ENCODE assay signal across 24 cellular contexts in the genomic region with DNA sequence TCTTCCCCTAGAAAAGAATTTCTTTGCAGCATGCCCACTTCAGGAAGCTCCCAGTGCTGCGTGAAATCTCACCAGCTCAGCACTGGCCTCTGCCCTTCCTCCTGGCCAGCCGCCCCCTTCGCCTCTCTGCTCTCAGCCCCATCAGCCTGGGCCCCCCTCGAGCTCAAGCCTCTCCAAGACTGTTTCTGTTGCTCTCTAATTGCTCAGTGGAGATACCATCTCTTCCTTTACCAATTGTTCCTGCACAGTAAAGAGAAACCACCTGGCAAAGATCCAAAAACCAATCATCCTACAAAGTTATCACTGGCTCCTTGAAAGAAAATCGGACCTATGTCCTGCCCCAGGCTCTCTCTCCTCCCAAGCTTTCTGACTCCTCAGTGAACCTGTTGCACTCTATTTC. TPM values are rescaled to one million over a fixed set of nuclear protein-coding genes. Genes with fewer than 3 reads are reported as not detected.
DNase-seq lines count a peak whose midpoint lies in the region; ATAC-seq, FAIRE-seq and TF ChIP-seq lines count a peak whose summit lies in the region.
"Had no signal": no experiment of that assay in that cellular context is flagged by ENCODE, and none has a peak within 500 bp of the region (broad histone marks: within the 10 kb centered on the region; RNA-seq: fewer than 3 reads in every experiment).

No MANE protein-coding gene starts in this region.

- H4K20me1 ChIP-seq in Loucy (ENCODE audit: insufficient read depth, low read length, poor library complexity, severe bottlenecking) (no peaks in the 10 kb centered on the region), GM23338 (replicated peaks; ENCODE audit: insufficient read depth) (no peaks in the 10 kb centered on the region)

- no peak for FAIRE-seq in kidney (lab: Jason Lieb, UNC)
- FAIRE-seq: frontal cortex, GM12892 had no signal

- H3K36me3 Mint-ChIP-seq in GM23338 (ENCODE audit: low read depth), result no peaks in the 10 kb centered on the region
- H3K36me3 Mint-ChIP-seq: activated naive CD4-positive, alpha-beta T cell treated with anti-CD3 and anti-CD28 coated beads, Interleukin-2, amount 10 ng/mL, durations not matched to agents 7 days and 5 days; CD4-positive, CD25-positive, alpha-beta regulatory T cell had no signal

- H3K79me2 ChIP-seq in Loucy (ENCODE audit: insufficient read depth, low read length), result no peaks in the 10 kb centered on the region
- H3K79me2 ChIP-seq in GM23338 (replicated peaks; ENCODE audit: insufficient read depth), result no peaks in the 10 kb centered on the region

- H3F3A ChIP-seq in Loucy (ENCODE audit: low read depth) (no peaks in the 10 kb centered on the region), GM23338 (replicated peaks; ENCODE audit: low read depth) (peaks cover 7% of the 10 kb centered on the region; the same call in 1 of the 2 replicates)

- ATAC-seq in SK-N-SH treated with all-trans-retinoic acid at 6 μM for 48 hours, result no peak
- ATAC-seq in GM23338, result no peak
- ATAC-seq in HG03439 (IDR thresholded peaks at IDR 0.05; ENCODE audit: unreplicated experiment), result no peak
- ATAC-seq: activated CD4-positive, CD25-positive, alpha-beta regulatory T cell treated with anti-CD3 and anti-CD28 coated beads, Interleukin-2, amount 50 U/mL, for 24 hours; activated CD8-positive, alpha-beta T cell treated with anti-CD3 and anti-CD28 coated beads for 36 hours had no signal

- H2AFZ ChIP-seq in Loucy (ENCODE audit: low read length) (no peak overlapping the region), GM23338 (no peak overlapping the region)

- peaks cover 10% of the 10 kb centered on the region for H3K4me1 Mint-ChIP-seq in GM23338

- no peak overlapping the region for H3K4me3 Mint-ChIP-seq in GM23338
- H3K4me3 Mint-ChIP-seq: activated CD8-positive, alpha-beta T cell treated with anti-CD3 and anti-CD28 coated beads for 36 hours; activated naive CD4-positive, alpha-beta T cell treated with anti-CD3 and anti-CD28 coated beads, Interleukin-2, amount 10 ng/mL, durations not matched to agents 7 days and 5 days; CD4-positive, CD25-positive, alpha-beta regulatory T cell had no signal

- H3K27me3 Mint-ChIP-seq in GM23338 (ENCODE audit: insufficient read depth, low read depth, poor library complexity), result peaks cover 10% of the 10 kb centered on the region

- H3K36me3 ChIP-seq in Loucy (ENCODE audit: insufficient read depth, low read length), result no peaks in the 10 kb centered on the region
- no peaks in the 10 kb centered on the region for H3K36me3 ChIP-seq in kidney (ENCODE audit: control insufficient read depth in 1 of 2, insufficient read depth in 2 of 2, low read length in 2 of 2)
- H3K36me3 ChIP-seq in GM23338 (ENCODE audit: insufficient read depth), result no peaks in the 10 kb centered on the region
- H3K36me3 ChIP-seq: Peyer's patch, right lobe of liver had no signal

- intact Hi-C loops in kidney (cut with DNase I), result no loop called here

- no peak overlapping the region for H3K27ac Mint-ChIP-seq in GM23338
- H3K27ac Mint-ChIP-seq: activated CD8-positive, alpha-beta T cell treated with anti-CD3 and anti-CD28 coated beads for 36 hours; activated naive CD4-positive, alpha-beta T cell treated with anti-CD3 and anti-CD28 coated beads, Interleukin-2, amount 10 ng/mL, durations not matched to agents 7 days and 5 days; CD4-positive, CD25-positive, alpha-beta regulatory T cell had no signal

- H3K4me2 ChIP-seq in Loucy (ENCODE audit: low read depth, low read length, poor library complexity, severe bottlenecking), result peak overlapping the region; percentile 47
- no peak overlapping the region for H3K4me2 ChIP-seq in GM23338

- peak overlapping the region; percentile 20 for H3K4me3 ChIP-seq in Loucy (ENCODE audit: low read length, poor library complexity, severe bottlenecking)
- H3K4me3 ChIP-seq in kidney (ENCODE audit: low read length in 2 of 2), result no peak overlapping the region
- H3K4me3 ChIP-seq in GM23338, result no peak overlapping the region
- H3K4me3 ChIP-seq: Peyer's patch, right lobe of liver had no signal

- DNase-seq in COR-L47 (lab: John Stamatoyannopoulos, UW), result peak; percentile 9
- DNase-seq in kidney glomerular epithelial cell (lab: John Stamatoyannopoulos, UW), result peak; percentile 33
- no peak for DNase-seq in kidney
- no peak for DNase-seq in GM23338 (ENCODE audit: low spot score)
- no peak for DNase-seq in hippocampal formation (lab: John Stamatoyannopoulos, UW)
- DNase-seq: activated CD8-positive, alpha-beta T cell treated with anti-CD3 and anti-CD28 coated beads for 36 hours; activated naive CD4-positive, alpha-beta T cell treated with anti-CD3 and anti-CD28 coated beads, Interleukin-2, amount 10 ng/mL, durations not matched to agents 7 days and 5 days; CD4-positive, CD25-positive, alpha-beta regulatory T cell; DMS53; HCEC 1CT; Kasumi-1; mesenchymal stem cell; NCI-H1105 treated with DMSO at 0.1 percent for 48 hours; NCI-H226; Peyer's patch; right lobe of liver; T1000; testis had no signal

- TF ChIP-seq CTCF in Loucy (conservative IDR thresholded peaks at IDR 0.05; ENCODE audit: low read length) (no peak), kidney (IDR thresholded peaks at IDR 0.05; ENCODE audit: borderline replicate concordance, extremely low read depth, insufficient read depth) (no peak), GM23338 (conservative IDR thresholded peaks at IDR 0.05; ENCODE audit: low read depth in 2 of 2) (no peak)

- H3K4me1 ChIP-seq in Loucy (ENCODE audit: insufficient read depth, low read length, poor library complexity, severe bottlenecking), result peaks cover 39% of the 10 kb centered on the region
- peaks cover 0 to 2% of the 10 kb centered on the region in 2 donors for H3K4me1 ChIP-seq in kidney (ENCODE audit: control insufficient read depth in 1 of 2, insufficient read depth in 1 of 2, low read depth in 1 of 2, low read length in 2 of 2)
- H3K4me1 ChIP-seq in GM23338 (ENCODE audit: insufficient read depth), result peaks cover 28% of the 10 kb centered on the region
- H3K4me1 ChIP-seq: Peyer's patch, testis had no signal

- no peak overlapping the region for H3K9ac ChIP-seq in Loucy (ENCODE audit: low read depth, low read length, poor library complexity, severe bottlenecking)
- H3K9ac ChIP-seq in kidney (ENCODE audit: low read length in 2 of 2), result no peak overlapping the region

- H3K27ac ChIP-seq in kidney (ENCODE audit: low read depth in 2 of 2, low read length in 2 of 2), result no peak overlapping the region
- H3K27ac ChIP-seq in GM23338 (ENCODE audit: low read depth), result no peak overlapping the region
- H3K27ac ChIP-seq: Peyer's patch, right lobe of liver, testis had no signal

- H3K27me3 ChIP-seq in Loucy (ENCODE audit: insufficient read depth, low read length, poor library complexity, severe bottlenecking), result no peaks in the 10 kb centered on the region
- H3K27me3 ChIP-seq in GM23338 (ENCODE audit: insufficient read depth), result peaks cover 38% of the 10 kb centered on the region
- H3K27me3 ChIP-seq: Peyer's patch, right lobe of liver, testis had no signal

- H3K9me2 ChIP-seq in Loucy (replicated peaks; ENCODE audit: low read depth, low read length) (no peaks in the 10 kb centered on the region), GM23338 (ENCODE audit: insufficient read depth) (no peaks in the 10 kb centered on the region; the same call in 1 of the 2 replicates)

- H3K9me3 Mint-ChIP-seq in GM23338, result no peaks in the 10 kb centered on the region; the same call in 2 of the 3 replicates
- H3K9me3 Mint-ChIP-seq: activated CD8-positive, alpha-beta T cell treated with anti-CD3 and anti-CD28 coated beads for 36 hours; activated naive CD4-positive, alpha-beta T cell treated with anti-CD3 and anti-CD28 coated beads, Interleukin-2, amount 10 ng/mL, durations not matched to agents 7 days and 5 days; CD4-positive, CD25-positive, alpha-beta regulatory T cell had no signal

- no peaks in the 10 kb centered on the region for H3K9me3 ChIP-seq in Loucy (ENCODE audit: insufficient read depth, low read depth, low read length)
- H3K9me3 ChIP-seq in kidney (ENCODE audit: control insufficient read depth in 1 of 2, low read length in 2 of 2), result no peaks in the 10 kb centered on the region
- H3K9me3 ChIP-seq: Peyer's patch, right lobe of liver, testis had no signal

TF ChIP-seq in SK-N-SH treated with all-trans-retinoic acid at 6 μM for 48 hours, 23 proteins besides CTCF, POLR2A, EP300 and RAD21:
- TF ChIP-seq ESRRG (CRISPR knock-in tag; IDR thresholded peaks at IDR 0.05), result no peak
- TF ChIP-seq ISL1 (CRISPR knock-in tag; IDR thresholded peaks at IDR 0.05), result 0 out of 2 replicates have a peak, but pooled peaks have one; percentile 24
- no peak for TF ChIP-seq ZNF8 (CRISPR knock-in tag; IDR thresholded peaks at IDR 0.05)

TF ChIP-seq in GM23338, 12 proteins besides CTCF, POLR2A, EP300 and RAD21:
- TF ChIP-seq ZNF331 (CRISPR knock-in tag; IDR thresholded peaks at IDR 0.05; ENCODE audit: low read depth), result no peak
- TF ChIP-seq POLR2AphosphoS5 (IDR thresholded peaks at IDR 0.05; ENCODE audit: low read depth), result no peak
TF ChIP-seq in GM23338: peak in this region for 0.

RNA-seq across cellular contexts. Expression of a gene that starts 53.5 kb away (rescaled TPM):
- total RNA-seq in kidney, result 13.8 TPM
- polyA plus RNA-seq in kidney (ENCODE audit: insufficient read depth, low read depth, low replicate concordance) (9.8 TPM), GM23338 (2016; fragmentation: Nextera tagmentation; extraction: Ambion mirVana) (21.5 and 21.8 TPM in 2 replicates)
- 15.0 and 25.1 TPM in 2 replicates for total RNA-seq in GM23338 (2014; rRNA removed; shearing (Covaris generic))

Comparison
In these comparisons a context has a peak if more than half of its experiments do, and no peak if none do; other contexts are left out.
1. DNase-seq: peak in COR-L47 (single experiment) and kidney glomerular epithelial cell (single experiment); none in kidney (single experiment), GM23338 (single experiment) and hippocampal formation (0 of 2).